ENCODE assay signal across 7 cellular contexts in the genomic region with DNA sequence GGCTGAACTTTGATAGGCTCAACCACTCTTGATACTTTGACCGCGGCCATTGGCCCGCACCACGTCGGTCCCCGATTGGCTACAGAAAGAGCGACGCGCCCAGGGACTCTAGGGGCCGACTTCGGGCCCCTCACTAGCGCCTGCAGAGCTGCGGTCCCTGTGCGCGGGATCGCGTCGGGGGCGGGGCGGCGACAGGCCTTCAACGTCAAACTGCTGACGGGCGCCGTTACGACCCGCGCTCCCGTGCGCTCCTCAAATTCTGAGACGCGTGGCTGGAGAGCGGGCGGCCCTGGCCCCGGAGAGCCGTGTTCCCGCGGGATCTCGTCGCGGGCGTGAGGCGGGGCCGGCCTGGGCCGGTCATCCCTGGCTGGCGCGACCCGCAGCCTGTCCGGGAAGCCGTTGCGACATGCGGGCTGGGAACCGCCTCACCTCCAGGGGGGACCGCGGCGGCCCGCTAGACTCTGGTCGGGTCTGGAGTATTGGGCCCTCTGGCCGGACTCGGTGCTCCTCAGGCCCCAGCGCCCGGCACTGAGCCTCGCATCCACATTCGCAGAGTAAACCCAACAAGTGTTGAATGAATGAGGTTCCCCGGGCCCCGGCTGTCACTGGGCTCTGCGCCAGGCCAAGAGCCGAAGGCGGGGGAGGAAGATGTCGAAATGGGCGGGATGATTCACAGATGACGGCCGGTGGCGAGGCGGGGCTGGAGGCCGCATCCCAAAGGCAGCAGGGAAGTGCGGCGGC. TPM values are rescaled to one million over a fixed set of nuclear protein-coding genes. Genes with fewer than 3 reads are reported as not detected.
A peak's percentile ranks its signal among the peaks of the same experiment; 100 is the strongest.
DNase-seq lines count a peak whose midpoint lies in the region; ATAC-seq, FAIRE-seq and TF ChIP-seq lines count a peak whose summit lies in the region.

No MANE protein-coding gene starts in this region.

- peak; percentile 88 for ATAC-seq in GM18502 (IDR thresholded peaks at IDR 0.05; ENCODE audit: poor library complexity, unreplicated experiment)
- ATAC-seq in HG02943 (IDR thresholded peaks at IDR 0.05; ENCODE audit: low read depth, unreplicated experiment): peak; percentile 90
- peak; percentile 75 for ATAC-seq in body of pancreas
- peak; percentile 70 to 89 for ATAC-seq in gastrocnemius medialis

- no peaks in the 10 kb centered on the region for H3K27me3 ChIP-seq in body of pancreas
- no peaks in the 10 kb centered on the region for H3K27me3 ChIP-seq in iPS DF 6.9 (ENCODE audit: control insufficient read depth, insufficient read depth, low read length)
- H3K27me3 ChIP-seq in gastrocnemius medialis: no peaks in the 10 kb centered on the region

- whole genome bisulfite sequencing in body of pancreas, 2 donors: 0% methylated on average over 1 to 45 of the region's 78 CpGs
- no CpG with 5 or more reads among the region's 78 CpGs for WGBS in iPS DF 6.9 (ENCODE audit: insufficient coverage, insufficient read length)

- TF ChIP-seq POLR2A in body of pancreas (IDR thresholded peaks at IDR 0.05) (peak in 2 of 3 donors; percentile 88 to 90), gastrocnemius medialis (IDR thresholded peaks at IDR 0.05) (peak; percentile 54 to 89)

- TF ChIP-seq CTCF in body of pancreas (IDR thresholded peaks at IDR 0.05): peak in 4 of 7 experiments; percentile 23 to 42 (median 31)
- peak in 3 of 5 experiments; percentile 18 to 20 (median 19) for TF ChIP-seq CTCF in gastrocnemius medialis (IDR thresholded peaks at IDR 0.05 in 4 of 5, conservative IDR thresholded peaks at IDR 0.05 in 1 of 5)

- DNase-seq in NCI-H2081 (lab: John Stamatoyannopoulos, UW) (peak; percentile 78 to 83), body of pancreas (peak; percentile 89 to 93 (median 90)), iPS DF 6.9 (ENCODE audit: low read depth, low spot score) (no peak), gastrocnemius medialis (peak; percentile 86 to 91)

- no peaks in the 10 kb centered on the region for H3K36me3 ChIP-seq in body of pancreas (replicated peaks in 1 of 2; ENCODE audit: insufficient read depth in 1 of 2, low read depth in 2 of 2)
- no peaks in the 10 kb centered on the region for H3K36me3 ChIP-seq in iPS DF 6.9 (ENCODE audit: control insufficient read depth, insufficient read depth, low read length)
- no peaks in the 10 kb centered on the region for H3K36me3 ChIP-seq in gastrocnemius medialis

- H3K4me1 ChIP-seq in body of pancreas: peaks cover 34% of the 10 kb centered on the region
- H3K4me1 ChIP-seq in iPS DF 6.9 (ENCODE audit: control insufficient read depth, insufficient read depth, low read length): no peaks in the 10 kb centered on the region
- peaks cover 37 to 39% of the 10 kb centered on the region in 2 donors for H3K4me1 ChIP-seq in gastrocnemius medialis

- intact Hi-C loops in body of pancreas (cut with DNase I) (no loop called here), gastrocnemius medialis (cut with DNase I; ENCODE audit: low total_unique reads) (loop anchor here (1.0 to 10.0 kb wide), 4 partner anchors 38 to 1294 kb away; a partner anchor contains a TSS)

- in situ Hi-C loops in gastrocnemius medialis (cut with MboI; ENCODE audit: low sequenced_read_pairs in 4 of 4): no loop called here

- H3K27ac ChIP-seq in body of pancreas: peak overlapping the region; percentile 88 to 99 (median 97)
- H3K27ac ChIP-seq in iPS DF 6.9 (ENCODE audit: low read length): no peak overlapping the region
- peak overlapping the region; percentile 91 to 97 (median 96) for H3K27ac ChIP-seq in gastrocnemius medialis

- peak; percentile 98 for FAIRE-seq in TTC549 (lab: Jason Lieb, UNC)

- H3K4me3 ChIP-seq in body of pancreas (peak overlapping the region; percentile 24 to 52), iPS DF 6.9 (ENCODE audit: low read length) (peak overlapping the region; percentile 78; the same call in 1 of the 2 replicates), gastrocnemius medialis (peak overlapping the region; percentile 71 to 81 (median 75))

- no peaks in the 10 kb centered on the region for H3K9me3 ChIP-seq in body of pancreas
- H3K9me3 ChIP-seq in iPS DF 6.9 (ENCODE audit: control insufficient read depth, insufficient read depth, low read length): no peaks in the 10 kb centered on the region
- H3K9me3 ChIP-seq in gastrocnemius medialis: no peaks in the 10 kb centered on the region

RNA-seq across cellular contexts. Expression of a gene that starts 0.6 kb away (rescaled TPM):
- total RNA-seq in body of pancreas (10 to 100 TPM; 15.3 to 22.1 TPM), gastrocnemius medialis (10 to 100 TPM; 20.7 to 38.3 (median 26.1) TPM)

RNA-seq across cellular contexts. Expression of a gene that starts 38.4 kb away (rescaled TPM):
- total RNA-seq in body of pancreas (10 to 100 TPM in 1 of 2 donors, 1 to 10 TPM in 1; 9.3 to 17.1 TPM), gastrocnemius medialis (1 to 10 TPM in 2 of 4 donors, under 1 TPM in 2; 0.32 to 1.1 (median 0.76) TPM)

Comparison
In these comparisons a context has a peak if more than half of its experiments do, and no peak if none do; other contexts are left out.
1. RNA of a gene that starts 38.4 kb away (total RNA-seq): 9.3 to 17.1 TPM in body of pancreas; 0.32 to 1.1 TPM in gastrocnemius medialis; every median in the first group is over 4 times any median in the second.
2. Peak in every context shown above with its lines, with median percentiles within 50 percentile points of each other: ATAC-seq and H3K4me3 ChIP-seq.